Comparison of ENCODE assay signal across 20 cellular contexts in the genomic region with DNA sequence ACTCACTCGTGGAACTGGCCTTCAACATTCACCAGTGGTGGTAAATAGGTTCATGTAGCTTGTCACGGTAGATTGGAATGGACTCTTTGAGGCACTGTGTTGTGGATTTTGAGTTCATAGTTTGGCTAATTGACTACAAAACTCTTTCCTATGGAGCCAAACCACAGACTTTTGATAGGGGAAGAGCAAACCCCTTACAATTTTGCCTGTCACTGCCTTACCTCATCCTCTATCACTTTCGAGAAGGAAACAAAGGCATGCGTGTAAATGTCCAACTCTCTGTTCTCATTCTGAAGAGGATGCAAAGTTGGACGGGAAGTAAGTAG.
A peak's percentile ranks its signal among the peaks of the same experiment; 100 is the strongest.
DNase-seq lines count a peak whose midpoint lies in the region; ATAC-seq and TF ChIP-seq lines count a peak whose summit lies in the region.
"Had no signal": no experiment of that assay in that cellular context is flagged by ENCODE, and none has a peak within 500 bp of the region (broad histone marks: within the 10 kb centered on the region; RNA-seq: fewer than 3 reads in every experiment).

No MANE protein-coding gene starts in this region.

- H2AK5ac ChIP-seq in mesenchymal stem cell (ENCODE audit: low read length, severe bottlenecking) = peak overlapping the region; percentile 16

- H3K9ac ChIP-seq in SK-N-SH = no peak overlapping the region
- peak overlapping the region; percentile 79 for H3K9ac ChIP-seq in mesenchymal stem cell (ENCODE audit: low read length)
- H3K9ac ChIP-seq: parathyroid adenoma had no signal

- H2BK120ac ChIP-seq in mesenchymal stem cell (ENCODE audit: low read depth, low read length) = no peak overlapping the region

- WGBS in SK-N-SH (ENCODE audit: low lambda C conversion rate) = 85% methylated on average over 5 of the region's 5 CpGs
- WGBS in mesenchymal stem cell = 90% methylated on average over 4 of the region's 5 CpGs
- WGBS in upper lobe of left lung, 2 donors = 54% methylated on average over 5 of the region's 5 CpGs

- H3K27ac ChIP-seq in SK-N-SH (ENCODE audit: low read depth in 2 of 2, low read length in 1 of 2) = peak overlapping the region in 1 of 2 experiments; percentile 61; a peak in 1 of 4 replicates
- H3K27ac ChIP-seq in ascending aorta = peak overlapping the region; percentile 71 to 75
- H3K27ac ChIP-seq in mesenchymal stem cell (ENCODE audit: low read length, poor library complexity, severe bottlenecking) = no peak overlapping the region
- H3K27ac ChIP-seq in upper lobe of left lung = peak overlapping the region in 3 of 4 donors; percentile 12 to 28 (median 24)
- H3K27ac ChIP-seq: hepatocyte, parathyroid adenoma had no signal

- H3K4me1 ChIP-seq in SK-N-SH (ENCODE audit: control insufficient read depth in 1 of 2, insufficient read depth in 2 of 2, low read depth in 1 of 2, low read length in 1 of 2) (peaks cover 3 to 16% of the 10 kb centered on the region in 2 experiments; a peak in 3 of 4 replicates), ascending aorta (peaks cover 0 to 16% of the 10 kb centered on the region in 2 donors), mesenchymal stem cell (ENCODE audit: control insufficient read depth, insufficient read depth, low read depth, low read length) (peaks cover 2% of the 10 kb centered on the region), upper lobe of left lung (peaks cover 0 to 11% (median 0%) of the 10 kb centered on the region in 4 donors)
- H3K4me1 ChIP-seq: Caco-2, HAP-1, parathyroid adenoma had no signal

- H3K27me3 ChIP-seq in SK-N-SH (ENCODE audit: insufficient read depth) = no peaks in the 10 kb centered on the region
- H3K27me3 ChIP-seq in ascending aorta = no peaks in the 10 kb centered on the region
- no peaks in the 10 kb centered on the region for H3K27me3 ChIP-seq in mesenchymal stem cell (ENCODE audit: control insufficient read depth in 1 of 2, insufficient read depth in 1 of 2, low read length in 2 of 2)
- H3K27me3 ChIP-seq in upper lobe of left lung = no peaks in the 10 kb centered on the region
- H3K27me3 ChIP-seq: hepatocyte had no signal

- DNase-seq in SK-N-SH = no peak
- no peak for DNase-seq in ascending aorta (ENCODE audit: low spot score in 2 of 2)
- DNase-seq in mesenchymal stem cell = no peak
- no peak for DNase-seq in upper lobe of left lung
- DNase-seq in left colon = no peak
- no peak for DNase-seq in nucleus accumbens (lab: John Stamatoyannopoulos, UW)
- DNase-seq: 8988T; activated CD4-positive, alpha-beta T cell treated with anti-CD3 and anti-CD28 coated beads, Interleukin-2, amount 10 ng/mL, durations not matched to agents 24 days and 14 days; Caco-2; cortex of kidney; NCI-H2107; NCI-H510A treated with DMSO at 0.1 percent for 48 hours; stimulated activated naive CD8-positive, alpha-beta T cell treated with anti-CD3 and anti-CD28 coated beads, Interleukin-15, Interleukin-2, amounts not matched to agents 100 U/mL and 50 U/mL, for 24 hours; T-cell had no signal

- H3K4me3 ChIP-seq in SK-N-SH (ENCODE audit: low read depth in 2 of 2, low read length in 1 of 2) (no peak overlapping the region), ascending aorta (no peak overlapping the region), mesenchymal stem cell (ENCODE audit: insufficient read depth in 1 of 2, low read depth in 1 of 2, low read length in 2 of 2) (peak overlapping the region in 1 of 2 experiments; percentile 19), upper lobe of left lung (no peak overlapping the region)
- H3K4me3 ChIP-seq: HAP-1, hepatocyte, lung had no signal

- H3K18ac ChIP-seq in mesenchymal stem cell (ENCODE audit: low read depth in 1 of 2, low read length in 2 of 2) = no peak overlapping the region

- H3K14ac ChIP-seq in mesenchymal stem cell (ENCODE audit: low read length in 2 of 2) = no peak overlapping the region

- H3K36me3 ChIP-seq in SK-N-SH (replicated peaks in 1 of 2; ENCODE audit: control insufficient read depth in 1 of 2, insufficient read depth in 2 of 2, low read length in 1 of 2) (no peaks in the 10 kb centered on the region), ascending aorta (no peaks in the 10 kb centered on the region), mesenchymal stem cell (ENCODE audit: control insufficient read depth in 1 of 2, insufficient read depth in 2 of 2, low read depth in 1 of 2, low read length in 2 of 2) (no peaks in the 10 kb centered on the region), upper lobe of left lung (no peaks in the 10 kb centered on the region)
- H3K36me3 ChIP-seq: HAP-1 had no signal

- ATAC-seq in SK-N-SH treated with all-trans-retinoic acid at 6 μM for 48 hours = no peak
- ATAC-seq in upper lobe of left lung (ENCODE audit: low FRiP score in 2 of 2) = peak in 1 of 2 donors; percentile 43
- no peak for ATAC-seq in GM19395 (IDR thresholded peaks at IDR 0.05; ENCODE audit: unreplicated experiment)
- ATAC-seq in left colon = no peak
- ATAC-seq: stimulated activated naive CD8-positive, alpha-beta T cell treated with anti-CD3 and anti-CD28 coated beads, Interleukin-15, Interleukin-2, amounts not matched to agents 100 U/mL and 50 U/mL, for 24 hours; T-cell had no signal

- no peaks in the 10 kb centered on the region for H4K20me1 ChIP-seq in SK-N-SH (ENCODE audit: insufficient read depth)

- no peak overlapping the region for H4K91ac ChIP-seq in mesenchymal stem cell (ENCODE audit: low read length)

- no peak for TF ChIP-seq CTCF in SK-N-SH (IDR thresholded peaks at IDR 0.05)
- no peak for TF ChIP-seq CTCF in ascending aorta (IDR thresholded peaks at IDR 0.05)
- TF ChIP-seq CTCF in upper lobe of left lung (IDR thresholded peaks at IDR 0.05) = no peak

- POLR2A ChIA-PET in SK-N-SH (lab: Yijun Ruan, JAX) = no interaction called here

- no peak overlapping the region for H3K4ac ChIP-seq in mesenchymal stem cell (ENCODE audit: low read depth in 1 of 2, low read length in 2 of 2)

- no peak for TF ChIP-seq EP300 in SK-N-SH (IDR thresholded peaks at IDR 0.05; ENCODE audit: borderline replicate concordance in 1 of 2, low read depth in 1 of 2, low read length in 1 of 2)
- TF ChIP-seq EP300 in upper lobe of left lung (IDR thresholded peaks at IDR 0.05) = no peak

- H2BK12ac ChIP-seq in mesenchymal stem cell (ENCODE audit: low read length in 2 of 2) = no peak overlapping the region

- no peak overlapping the region for H2BK15ac ChIP-seq in mesenchymal stem cell (ENCODE audit: low read depth, poor library complexity, severe bottlenecking)

- no peaks in the 10 kb centered on the region for H3K79me2 ChIP-seq in SK-N-SH (ENCODE audit: insufficient read depth)
- H3K79me2 ChIP-seq: hepatocyte, parathyroid adenoma had no signal

- intact Hi-C loops in ascending aorta (cut with DNase I) (no loop called here), left colon (cut with DNase I, micrococcal nuclease) (no loop called here)

- no peak overlapping the region for H2BK5ac ChIP-seq in mesenchymal stem cell (ENCODE audit: low read depth, low read length, poor library complexity, severe bottlenecking)

- H4K8ac ChIP-seq in mesenchymal stem cell (ENCODE audit: low read length) = no peak overlapping the region

- H2AFZ ChIP-seq in SK-N-SH (ENCODE audit: low read depth) = no peak overlapping the region
- no peak overlapping the region for H2AFZ ChIP-seq in mesenchymal stem cell (ENCODE audit: low read depth, low read length)
- H2AFZ ChIP-seq: hepatocyte, parathyroid adenoma had no signal

- CTCF ChIA-PET in SK-N-SH (lab: Yijun Ruan, JAX) = no interaction called here

- no peak for TF ChIP-seq POLR2A in upper lobe of left lung (IDR thresholded peaks at IDR 0.05)

- no peaks in the 10 kb centered on the region for H3K79me1 ChIP-seq in mesenchymal stem cell (replicated peaks; ENCODE audit: low read length, poor library complexity, severe bottlenecking)

- H3K23ac ChIP-seq in mesenchymal stem cell (ENCODE audit: low read length in 2 of 2) = no peak overlapping the region

- H3K4me2 ChIP-seq in SK-N-SH = 0 out of 2 replicates have a peak overlapping the region, but pooled peaks have one; percentile 8
- H3K4me2 ChIP-seq in mesenchymal stem cell (ENCODE audit: low read length, poor library complexity, severe bottlenecking) = no peak overlapping the region
- H3K4me2 ChIP-seq: hepatocyte had no signal

- TF ChIP-seq RAD21 in SK-N-SH (IDR thresholded peaks at IDR 0.05; ENCODE audit: low read length) = no peak

- no peaks in the 10 kb centered on the region for H3K9me3 ChIP-seq in SK-N-SH
- no peaks in the 10 kb centered on the region for H3K9me3 ChIP-seq in ascending aorta
- H3K9me3 ChIP-seq in mesenchymal stem cell (ENCODE audit: control insufficient read depth, low read length) = no peaks in the 10 kb centered on the region
- no peaks in the 10 kb centered on the region for H3K9me3 ChIP-seq in upper lobe of left lung
- H3K9me3 ChIP-seq: Caco-2, HAP-1 had no signal

- peaks cover 25% of the 10 kb centered on the region for H3F3A ChIP-seq in SK-N-SH (replicated peaks; ENCODE audit: insufficient read depth)

- H3K9me2 ChIP-seq in SK-N-SH = no peaks in the 10 kb centered on the region

TF ChIP-seq in SK-N-SH, 30 proteins besides CTCF, POLR2A, EP300 and RAD21:
- TF ChIP-seq RFX5 (IDR thresholded peaks at IDR 0.05; ENCODE audit: low read length) (no peak), POLR2AphosphoS5 (IDR thresholded peaks at IDR 0.05; ENCODE audit: low read depth, low read length) (no peak)
- TF ChIP-seq, protein P1, sequence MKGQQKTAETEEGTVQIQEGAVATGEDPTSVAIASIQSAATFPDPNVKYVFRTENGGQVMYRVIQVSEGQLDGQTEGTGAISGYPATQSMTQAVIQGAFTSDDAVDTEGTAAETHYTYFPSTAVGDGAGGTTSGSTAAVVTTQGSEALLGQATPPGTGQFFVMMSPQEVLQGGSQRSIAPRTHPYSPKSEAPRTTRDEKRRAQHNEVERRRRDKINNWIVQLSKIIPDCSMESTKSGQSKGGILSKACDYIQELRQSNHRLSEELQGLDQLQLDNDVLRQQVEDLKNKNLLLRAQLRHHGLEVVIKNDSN (IDR thresholded peaks at IDR 0.05; ENCODE audit: borderline replicate concordance, low read depth) = no peak

TF ChIP-seq in SK-N-SH treated with all-trans-retinoic acid at 6 μM for 48 hours, 23 proteins besides CTCF, POLR2A, EP300 and RAD21 (continues in another document):
- TF ChIP-seq PPARA (CRISPR knock-in tag; IDR thresholded peaks at IDR 0.05; ENCODE audit: borderline replicate concordance) = no peak
